In genomic region chr4:163665521-163666334, GRCh38 we compare ENCODE assay signal across 11 cellular contexts.
DNase-seq lines count a peak whose midpoint lies in the region; ATAC-seq and TF ChIP-seq lines count a peak whose summit lies in the region.
"Had no signal": no experiment of that assay in that cellular context is flagged by ENCODE, and none has a peak within 500 bp of the region (broad histone marks: within the 10 kb centered on the region; RNA-seq: fewer than 3 reads in every experiment).

No MANE protein-coding gene starts in this region.

- no peaks in the 10 kb centered on the region for H3K9me3 ChIP-seq in spleen

- no peaks in the 10 kb centered on the region for H3K36me3 ChIP-seq in spleen

- intact Hi-C loops in spleen (cut with DNase I; ENCODE audit: low total_unique reads), result no loop called here

- ATAC-seq in GM18907 (IDR thresholded peaks at IDR 0.05; ENCODE audit: unreplicated experiment) (peak; percentile 35), HG02759 (IDR thresholded peaks at IDR 0.05; ENCODE audit: unreplicated experiment) (peak; percentile 32)
- ATAC-seq: activated CD8-positive, alpha-beta T cell treated with anti-CD3 and anti-CD28 coated beads for 36 hours; stimulated activated effector memory CD8-positive, alpha-beta T cell treated with anti-CD3 and anti-CD28 coated beads, Interleukin-12 subunit alpha, Interleukin-12 subunit beta, amount 100 ng/mL, for 72 hours had no signal

- TF ChIP-seq CTCF in spleen (IDR thresholded peaks at IDR 0.05 in 8 of 11, conservative IDR thresholded peaks at IDR 0.05 in 3 of 11) (peak in 3 of 11 experiments; percentile 15 to 26 (median 15)), foreskin fibroblast (IDR thresholded peaks at IDR 0.05; ENCODE audit: low read depth, low read length) (no peak)

- H3K27ac ChIP-seq in spleen, result peak overlapping the region; percentile 42 to 85 (median 78)

- 42 to 56% (median 54%) methylated on average over 9 of the region's 9 CpGs for WGBS in spleen, 5 donors

- DNase-seq in NOMO-1 treated with DMSO at 0.1 percent for 48 hours (lab: John Stamatoyannopoulos, UW; ENCODE audit: unreplicated experiment), result peak; percentile 64
- no peak for DNase-seq in spleen
- DNase-seq in foreskin fibroblast, result no peak
- DNase-seq in NCI-H2171 treated with DMSO at 0.1 percent for 48 hours (lab: John Stamatoyannopoulos, UW), result no peak
- DNase-seq in NCI-H1417 (lab: John Stamatoyannopoulos, UW), result no peak
- DNase-seq: activated CD8-positive, alpha-beta T cell treated with anti-CD3 and anti-CD28 coated beads for 36 hours; cortex of kidney; NCI-H748 treated with DMSO at 0.1 percent for 48 hours had no signal

- H3K4me3 ChIP-seq in spleen (no peak overlapping the region), foreskin fibroblast (ENCODE audit: low read depth in 1 of 2, low read length in 2 of 2) (no peak overlapping the region)

- TF ChIP-seq POLR2A in spleen (IDR thresholded peaks at IDR 0.05), result no peak

- H3K4me1 ChIP-seq in spleen, result peaks cover 8 to 73% (median 46%) of the 10 kb centered on the region in 6 donors

- H3K27me3 ChIP-seq in spleen (replicated peaks in 1 of 7), result no peaks in the 10 kb centered on the region
